In genomic region chr1:17861685-17862084, GRCh38 we compare ENCODE assay signal across 17 cellular contexts.
DNase-seq lines count a peak whose midpoint lies in the region; FAIRE-seq and TF ChIP-seq lines count a peak whose summit lies in the region.
"Had no signal": no experiment of that assay in that cellular context is flagged by ENCODE, and none has a peak within 500 bp of the region (broad histone marks: within the 10 kb centered on the region; RNA-seq: fewer than 3 reads in every experiment).

No MANE protein-coding gene starts in this region.

- TF ChIP-seq POLR2A in H54 (IDR thresholded peaks at IDR 0.05; ENCODE audit: low read depth, low read length): no peak
- no peak for TF ChIP-seq POLR2A in GM12891 (IDR thresholded peaks at IDR 0.05; ENCODE audit: low read depth, low read length)

- FAIRE-seq in RCC 7860 (lab: Jason Lieb, UNC) (peak; percentile 96), H54 (lab: Jason Lieb, UNC) (no peak), GM12891 (lab: Jason Lieb, UNC) (no peak)
- FAIRE-seq: G401.6, urothelium cell line had no signal

- DNase-seq in DMS 273 (lab: John Stamatoyannopoulos, UW; ENCODE audit: unreplicated experiment) (peak; percentile 54), DMS 273 treated with DMSO at 0.1 percent for 48 hours (lab: John Stamatoyannopoulos, UW) (no peak), NCI-H187 (lab: John Stamatoyannopoulos, UW) (peak; percentile 39 to 61), RCC 7860 (ENCODE audit: low spot score) (peak; percentile 96), kidney tubule cell (ENCODE audit: low spot score) (peak; percentile 96), H54 (ENCODE audit: insufficient read length, low spot score) (no peak), medulla oblongata (ENCODE audit: extremely low spot score) (no peak), GM12891 (ENCODE audit: insufficient read length, low spot score) (no peak)
- DNase-seq: activated CD8-positive, alpha-beta memory T cell treated with anti-CD3 and anti-CD28 coated beads, Interleukin-2, amount 50 U/mL, for 4 hours; activated naive CD4-positive, alpha-beta T cell treated with Interleukin-2 at 50 U/mL for 16 hours; CD4-positive, CD25-positive, alpha-beta regulatory T cell; NCI-H1436 treated with DMSO at 0.1 percent for 48 hours; PC-9; stimulated activated naive CD4-positive, alpha-beta T cell treated with Interleukin-2 at 50 U/mL for 16 hours; SW 1271 had no signal

TF ChIP-seq in GM12891, 5 proteins besides CTCF, POLR2A, EP300 and RAD21:
- no peak for TF ChIP-seq POLR2AphosphoS5 (IDR thresholded peaks at IDR 0.05; ENCODE audit: low read depth, low read length)
- TF ChIP-seq POU2F2 (IDR thresholded peaks at IDR 0.05; ENCODE audit: low read depth, low read length): no peak
- no peak for TF ChIP-seq TAF1 (IDR thresholded peaks at IDR 0.05; ENCODE audit: low read depth, low read length)
- TF ChIP-seq PAX5 (IDR thresholded peaks at IDR 0.05; ENCODE audit: insufficient read depth, low read length, severe bottlenecking): no peak
- no peak for TF ChIP-seq SPI1 (IDR thresholded peaks at IDR 0.05; ENCODE audit: low read depth, low read length)

Comparison
In these comparisons a context has a peak if more than half of its experiments do, and no peak if none do; other contexts are left out.
1. DNase-seq: peak in DMS 273 (single experiment), NCI-H187 (2 of 2), RCC 7860 (single experiment) and kidney tubule cell (single experiment); none in DMS 273 treated with DMSO at 0.1 percent for 48 hours (single experiment), H54 (single experiment), medulla oblongata (single experiment) and GM12891 (single experiment).